In genomic region chr3:15632212-15632580, GRCh38 we compare ENCODE assay signal across 2 cellular contexts.
TF ChIP-seq lines count a peak whose summit lies in the region.

No MANE protein-coding gene starts in this region.

TF ChIP-seq in HCT116, 20 proteins besides CTCF, POLR2A, EP300 and RAD21 (continued from another document):
- TF ChIP-seq POLR2AphosphoS5 (IDR thresholded peaks at IDR 0.05; ENCODE audit: low read depth, low read length) (no peak), TCF7L2 (IDR thresholded peaks at IDR 0.05; ENCODE audit: borderline replicate concordance, extremely low read depth, insufficient read depth, insufficient read length) (no peak), SIN3A (IDR thresholded peaks at IDR 0.05; ENCODE audit: low read depth) (no peak), JUND (IDR thresholded peaks at IDR 0.05) (no peak), CBX3 (IDR thresholded peaks at IDR 0.05; ENCODE audit: low read depth) (no peak), EZH2phosphoT487 (IDR thresholded peaks at IDR 0.05; ENCODE audit: borderline replicate concordance) (no peak), EZH2 (IDR thresholded peaks at IDR 0.05) (no peak)
- TF ChIP-seq, protein P1, sequence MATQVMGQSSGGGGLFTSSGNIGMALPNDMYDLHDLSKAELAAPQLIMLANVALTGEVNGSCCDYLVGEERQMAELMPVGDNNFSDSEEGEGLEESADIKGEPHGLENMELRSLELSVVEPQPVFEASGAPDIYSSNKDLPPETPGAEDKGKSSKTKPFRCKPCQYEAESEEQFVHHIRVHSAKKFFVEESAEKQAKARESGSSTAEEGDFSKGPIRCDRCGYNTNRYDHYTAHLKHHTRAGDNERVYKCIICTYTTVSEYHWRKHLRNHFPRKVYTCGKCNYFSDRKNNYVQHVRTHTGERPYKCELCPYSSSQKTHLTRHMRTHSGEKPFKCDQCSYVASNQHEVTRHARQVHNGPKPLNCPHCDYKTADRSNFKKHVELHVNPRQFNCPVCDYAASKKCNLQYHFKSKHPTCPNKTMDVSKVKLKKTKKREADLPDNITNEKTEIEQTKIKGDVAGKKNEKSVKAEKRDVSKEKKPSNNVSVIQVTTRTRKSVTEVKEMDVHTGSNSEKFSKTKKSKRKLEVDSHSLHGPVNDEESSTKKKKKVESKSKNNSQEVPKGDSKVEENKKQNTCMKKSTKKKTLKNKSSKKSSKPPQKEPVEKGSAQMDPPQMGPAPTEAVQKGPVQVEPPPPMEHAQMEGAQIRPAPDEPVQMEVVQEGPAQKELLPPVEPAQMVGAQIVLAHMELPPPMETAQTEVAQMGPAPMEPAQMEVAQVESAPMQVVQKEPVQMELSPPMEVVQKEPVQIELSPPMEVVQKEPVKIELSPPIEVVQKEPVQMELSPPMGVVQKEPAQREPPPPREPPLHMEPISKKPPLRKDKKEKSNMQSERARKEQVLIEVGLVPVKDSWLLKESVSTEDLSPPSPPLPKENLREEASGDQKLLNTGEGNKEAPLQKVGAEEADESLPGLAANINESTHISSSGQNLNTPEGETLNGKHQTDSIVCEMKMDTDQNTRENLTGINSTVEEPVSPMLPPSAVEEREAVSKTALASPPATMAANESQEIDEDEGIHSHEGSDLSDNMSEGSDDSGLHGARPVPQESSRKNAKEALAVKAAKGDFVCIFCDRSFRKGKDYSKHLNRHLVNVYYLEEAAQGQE (IDR thresholded peaks at IDR 0.05; ENCODE audit: low read depth), result no peak
- TF ChIP-seq, protein P2, sequence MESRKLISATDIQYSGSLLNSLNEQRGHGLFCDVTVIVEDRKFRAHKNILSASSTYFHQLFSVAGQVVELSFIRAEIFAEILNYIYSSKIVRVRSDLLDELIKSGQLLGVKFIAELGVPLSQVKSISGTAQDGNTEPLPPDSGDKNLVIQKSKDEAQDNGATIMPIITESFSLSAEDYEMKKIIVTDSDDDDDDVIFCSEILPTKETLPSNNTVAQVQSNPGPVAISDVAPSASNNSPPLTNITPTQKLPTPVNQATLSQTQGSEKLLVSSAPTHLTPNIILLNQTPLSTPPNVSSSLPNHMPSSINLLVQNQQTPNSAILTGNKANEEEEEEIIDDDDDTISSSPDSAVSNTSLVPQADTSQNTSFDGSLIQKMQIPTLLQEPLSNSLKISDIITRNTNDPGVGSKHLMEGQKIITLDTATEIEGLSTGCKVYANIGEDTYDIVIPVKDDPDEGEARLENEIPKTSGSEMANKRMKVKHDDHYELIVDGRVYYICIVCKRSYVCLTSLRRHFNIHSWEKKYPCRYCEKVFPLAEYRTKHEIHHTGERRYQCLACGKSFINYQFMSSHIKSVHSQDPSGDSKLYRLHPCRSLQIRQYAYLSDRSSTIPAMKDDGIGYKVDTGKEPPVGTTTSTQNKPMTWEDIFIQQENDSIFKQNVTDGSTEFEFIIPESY (IDR thresholded peaks at IDR 0.05; ENCODE audit: extremely low read depth, insufficient replicate concordance, low read length), result no peak

TF ChIP-seq in WTC11, 78 proteins besides CTCF, POLR2A, EP300 and RAD21 (continued from another document):
- TF ChIP-seq IRF1 (CRISPR knock-in tag; IDR thresholded peaks at IDR 0.05), result no peak
